ENCODE assay signal across 12 cellular contexts in genomic region chr22:50085211-50085999, GRCh38. TPM values are rescaled to one million over a fixed set of nuclear protein-coding genes. Genes with fewer than 3 reads are reported as not detected.
A peak's percentile ranks its signal among the peaks of the same experiment; 100 is the strongest.
DNase-seq lines count a peak whose midpoint lies in the region; ATAC-seq, FAIRE-seq and TF ChIP-seq lines count a peak whose summit lies in the region.
"Had no signal": no experiment of that assay in that cellular context is flagged by ENCODE, and none has a peak within 500 bp of the region (broad histone marks: within the 10 kb centered on the region; RNA-seq: fewer than 3 reads in every experiment).

Gene MLC1, minus strand, starts transcription at chr22:50085426. Its CDS starts 524 bp downstream, at chr22:50084902.

- H3K9me3 Mint-ChIP-seq in activated CD4-positive, alpha-beta T cell treated with anti-CD3 and anti-CD28 coated beads for 36 hours (ENCODE audit: low read depth) = peaks cover 11% of the 10 kb centered on the region
- H3K9me3 Mint-ChIP-seq in activated CD4-positive, alpha-beta T cell treated with anti-CD3 and anti-CD28 coated beads, Interleukin-2, amount 10 ng/mL, durations not matched to agents 7 days and 5 days = peaks cover 23% of the 10 kb centered on the region

- H4K20me1 ChIP-seq in H1 (replicated peaks in 1 of 2; ENCODE audit: control insufficient read depth in 1 of 2, insufficient read depth in 2 of 2, low read length in 2 of 2) = no peaks in the 10 kb centered on the region

- no peaks in the 10 kb centered on the region for H3K23me2 ChIP-seq in H1 (ENCODE audit: low read depth, low read length)

- 0 out of 2 replicates have a peak within 1 kb of the TSS, but pooled peaks have one; percentile 88 for H2BK15ac ChIP-seq in H1 (ENCODE audit: low read length)

- peak within 1 kb of the TSS; percentile 3 for H3K4me3 Mint-ChIP-seq in activated CD4-positive, alpha-beta T cell treated with anti-CD3 and anti-CD28 coated beads for 36 hours
- no peak within 1 kb of the TSS for H3K4me3 Mint-ChIP-seq in activated CD4-positive, alpha-beta T cell treated with anti-CD3 and anti-CD28 coated beads, Interleukin-2, amount 10 ng/mL, durations not matched to agents 7 days and 5 days

- no peak within 1 kb of the TSS for H3K4me3 ChIP-seq in H1 (ENCODE audit: extremely low read depth in 1 of 4, insufficient read depth in 2 of 4, low read depth in 3 of 4, low read length in 4 of 4)
- H3K4me3 ChIP-seq in MG63 = no peak within 1 kb of the TSS
- H3K4me3 ChIP-seq: lung had no signal

- H3K27ac ChIP-seq in H1 (ENCODE audit: low read depth, low read length) = no peak within 1 kb of the TSS

- no peak within 1 kb of the TSS; the same call in 1 of the 2 replicates for H4K8ac ChIP-seq in H1 (ENCODE audit: extremely low read depth, insufficient read depth, low read length)

- no peak within 1 kb of the TSS for H2BK20ac ChIP-seq in H1 (ENCODE audit: low read length)

- H2AK5ac ChIP-seq in H1 (ENCODE audit: low read depth, low read length) = no peak within 1 kb of the TSS

- DNase-seq in activated CD4-positive, alpha-beta T cell treated with anti-CD3 and anti-CD28 coated beads for 36 hours = peak; percentile 28
- no peak for DNase-seq in activated CD4-positive, alpha-beta T cell treated with anti-CD3 and anti-CD28 coated beads, Interleukin-2, amount 10 ng/mL, durations not matched to agents 7 days and 5 days
- DNase-seq in SKM-1 treated with dmso at 0.1 percent for 144 hours (lab: John Stamatoyannopoulos, UW; ENCODE audit: unreplicated experiment) = peak; percentile 86
- DNase-seq in H1 (ENCODE audit: low read depth in 1 of 2, low spot score in 2 of 2) = no peak
- DNase-seq in sciatic nerve (ENCODE audit: low spot score) = no peak
- no peak for DNase-seq in HT-29 (ENCODE audit: low spot score)
- no peak for DNase-seq in MG63
- DNase-seq: SK-N-SH had no signal

- no peak within 1 kb of the TSS for H3K4ac ChIP-seq in H1 (replicated peaks; ENCODE audit: insufficient read length, low read depth, low read length)

- H2AFZ ChIP-seq in H1 (ENCODE audit: low read length) = peak within 1 kb of the TSS; percentile 75; the same call in 1 of the 2 replicates

- CTCF ChIA-PET in activated CD4-positive, alpha-beta T cell treated with anti-CD3 and anti-CD28 coated beads for 36 hours (lab: Charles Lee) = interaction anchor here (0.7 to 1.8 kb wide), 6 partner anchors 10 to 322 kb away, joined by 3 to 5 read pairs (median 4); no protein-coding TSS in a partner anchor
- CTCF ChIA-PET in activated CD4-positive, alpha-beta T cell treated with anti-CD3 and anti-CD28 coated beads, Interleukin-2, amount 10 ng/mL, durations not matched to agents 7 days and 5 days (lab: Charles Lee) = interaction anchor here (0.9 to 1.5 kb wide), 2 partner anchors 55 to 146 kb away, joined by 3 to 4 read pairs; no protein-coding TSS in a partner anchor
- CTCF ChIA-PET in H1 (lab: Charles Lee; ENCODE audit: partially characterized antibody) = interaction anchor here (0.8 to 2.4 kb wide), 6 partner anchors 11 to 153 kb away, joined by 3 to 9 read pairs (median 3); no protein-coding TSS in a partner anchor

- H3K27me3 ChIP-seq in H1 (replicated peaks in 1 of 4; ENCODE audit: control insufficient read depth in 3 of 4, extremely low read depth in 1 of 4, insufficient read depth in 3 of 4, low read length in 3 of 4) = no peaks in the 10 kb centered on the region; a peak in 2 of 7 replicates
- H3K27me3 ChIP-seq in MG63 = no peaks in the 10 kb centered on the region

- no peak within 1 kb of the TSS for H2BK5ac ChIP-seq in H1 (ENCODE audit: low read depth, low read length)

- no peak for TF ChIP-seq POLR2A in H1 (IDR thresholded peaks at IDR 0.05; ENCODE audit: control extremely low read depth in 1 of 2, low read depth in 2 of 2, low read length in 2 of 2)

- intact Hi-C loops in activated CD4-positive, alpha-beta T cell treated with anti-CD3 and anti-CD28 coated beads for 36 hours (cut with DNase I, micrococcal nuclease) = no loop called here
- intact Hi-C loops in sciatic nerve (cut with DNase I) = no loop called here

- TF ChIP-seq RAD21 in H1 (IDR thresholded peaks at IDR 0.05 in 1 of 2, conservative IDR thresholded peaks at IDR 0.05 in 1 of 2; ENCODE audit: low read depth in 2 of 2, low read length in 2 of 2) = no peak

- H3K9ac ChIP-seq in H1 (replicated peaks in 1 of 4; ENCODE audit: extremely low read depth in 1 of 4, low read depth in 3 of 4, low read length in 3 of 4) = no peak within 1 kb of the TSS
- H3K9ac ChIP-seq: SK-N-SH had no signal

- no peak within 1 kb of the TSS for H3K18ac ChIP-seq in H1 (ENCODE audit: extremely low read depth, low read length)

- H3K36me3 Mint-ChIP-seq in activated CD4-positive, alpha-beta T cell treated with anti-CD3 and anti-CD28 coated beads for 36 hours (ENCODE audit: low read depth) = peaks cover 4% of the 10 kb centered on the region
- H3K36me3 Mint-ChIP-seq in activated CD4-positive, alpha-beta T cell treated with anti-CD3 and anti-CD28 coated beads, Interleukin-2, amount 10 ng/mL, durations not matched to agents 7 days and 5 days (ENCODE audit: low read depth) = peaks cover 7% of the 10 kb centered on the region

- H3K23ac ChIP-seq in H1 (ENCODE audit: insufficient read length) = no peak within 1 kb of the TSS

- H3K9me3 ChIP-seq in H1 (ENCODE audit: insufficient read depth in 2 of 2, low read depth in 1 of 2, low read length in 1 of 2) (peaks cover 0 to 7% of the 10 kb centered on the region in 2 experiments; a peak in 1 of 4 replicates), MG63 (no peaks in the 10 kb centered on the region)
- H3K9me3 ChIP-seq: SK-N-SH had no signal

- FAIRE-seq in H1 (lab: Jason Lieb, UNC) = peak; percentile 63
- FAIRE-seq: A204.1, GM18507 had no signal

- H3K27ac Mint-ChIP-seq in activated CD4-positive, alpha-beta T cell treated with anti-CD3 and anti-CD28 coated beads for 36 hours = peak within 1 kb of the TSS; percentile 3
- no peak within 1 kb of the TSS for H3K27ac Mint-ChIP-seq in activated CD4-positive, alpha-beta T cell treated with anti-CD3 and anti-CD28 coated beads, Interleukin-2, amount 10 ng/mL, durations not matched to agents 7 days and 5 days

- peak within 1 kb of the TSS; percentile 41 to 55; a peak in 3 of 4 replicates for H3K4me2 ChIP-seq in H1 (ENCODE audit: insufficient read depth in 1 of 2, low read depth in 2 of 2, low read length in 2 of 2)
- H3K4me2 ChIP-seq: SK-N-SH had no signal

- 69% methylated on average over 28 of the region's 30 CpGs; no CpG with 5 or more reads in 1 of the 2 experiments for WGBS in H1 (ENCODE audit: extremely low coverage in 1 of 2, insufficient coverage in 1 of 2, insufficient read length in 1 of 2, insufficient replicate concordance in 2 of 2, low coverage in 1 of 2, low lambda C conversion rate in 2 of 2, missing lambda C conversion rate in 1 of 2), 2 experiments

- no peak within 1 kb of the TSS for H3K14ac ChIP-seq in H1 (ENCODE audit: insufficient read length)

- peaks cover 0 to 14% (median 7%) of the 10 kb centered on the region in 4 experiments; a peak in 5 of 7 replicates for H3K4me1 ChIP-seq in H1 (replicated peaks in 1 of 4; ENCODE audit: control insufficient read depth in 3 of 4, insufficient read depth in 4 of 4, low read length in 3 of 4)

- H3K56ac ChIP-seq in H1 (replicated peaks; ENCODE audit: insufficient read length, low read depth, low read length) = no peak within 1 kb of the TSS

- H3K36me3 ChIP-seq in H1 (ENCODE audit: control insufficient read depth in 2 of 4, insufficient read depth in 4 of 4, low read length in 3 of 4) (no peaks in the 10 kb centered on the region), MG63 (no peaks in the 10 kb centered on the region)

- no peak for TF ChIP-seq EP300 in H1 (IDR thresholded peaks at IDR 0.05; ENCODE audit: borderline replicate concordance in 1 of 2, low read depth in 2 of 2, low read length in 2 of 2)

- no peak within 1 kb of the TSS for H2BK120ac ChIP-seq in H1 (replicated peaks; ENCODE audit: low read depth, low read length)

- peaks cover 31% of the 10 kb centered on the region for H3K27me3 Mint-ChIP-seq in activated CD4-positive, alpha-beta T cell treated with anti-CD3 and anti-CD28 coated beads for 36 hours
- H3K27me3 Mint-ChIP-seq in activated CD4-positive, alpha-beta T cell treated with anti-CD3 and anti-CD28 coated beads, Interleukin-2, amount 10 ng/mL, durations not matched to agents 7 days and 5 days = peaks cover 10% of the 10 kb centered on the region

- peak; percentile 70 for ATAC-seq in activated CD4-positive, alpha-beta T cell treated with anti-CD3 and anti-CD28 coated beads for 36 hours
- ATAC-seq in sciatic nerve (peak; percentile 22), GM19351 (IDR thresholded peaks at IDR 0.05; ENCODE audit: unreplicated experiment) (no peak)

- no peak within 1 kb of the TSS for H4K5ac ChIP-seq in H1 (ENCODE audit: insufficient read length, low read depth, low read length)

- H4K91ac ChIP-seq in H1 (replicated peaks; ENCODE audit: insufficient read length, low read length) = no peak within 1 kb of the TSS

- peaks cover 12% of the 10 kb centered on the region for H3K4me1 Mint-ChIP-seq in activated CD4-positive, alpha-beta T cell treated with anti-CD3 and anti-CD28 coated beads for 36 hours
- peaks cover 2% of the 10 kb centered on the region for H3K4me1 Mint-ChIP-seq in activated CD4-positive, alpha-beta T cell treated with anti-CD3 and anti-CD28 coated beads, Interleukin-2, amount 10 ng/mL, durations not matched to agents 7 days and 5 days

- no peaks in the 10 kb centered on the region for H3K79me2 ChIP-seq in H1 (ENCODE audit: control insufficient read depth in 1 of 2, insufficient read depth in 2 of 2, low read length in 2 of 2)

- no peak within 1 kb of the TSS; the same call in 1 of the 2 replicates for H2BK12ac ChIP-seq in H1 (ENCODE audit: low read depth, low read length)

- POLR2A ChIA-PET in activated CD4-positive, alpha-beta T cell treated with anti-CD3 and anti-CD28 coated beads for 36 hours (lab: Charles Lee) = interaction anchor here (0.6 kb wide), 1 partner anchor 50 kb away, joined by 4 read pairs; no protein-coding TSS in a partner anchor
- POLR2A ChIA-PET in activated CD4-positive, alpha-beta T cell treated with anti-CD3 and anti-CD28 coated beads, Interleukin-2, amount 10 ng/mL, durations not matched to agents 7 days and 5 days (lab: Charles Lee) = no interaction called here
- POLR2A ChIA-PET in H1 (lab: Charles Lee; ENCODE audit: partially characterized antibody) = interaction anchor here (1.2 to 1.5 kb wide), 2 partner anchors 11 to 162 kb away, joined by 3 read pairs; no protein-coding TSS in a partner anchor

- TF ChIP-seq CTCF in H1 (IDR thresholded peaks at IDR 0.05; ENCODE audit: control extremely low read depth in 1 of 3, insufficient read depth in 1 of 3, low read depth in 1 of 3, low read length in 3 of 3) = no peak

- no peaks in the 10 kb centered on the region for H3K79me1 ChIP-seq in H1 (ENCODE audit: low read depth, low read length)

RNA-seq across cellular contexts. Expression of gene MLC1, which starts in this region (rescaled TPM):
- total RNA-seq in activated CD4-positive, alpha-beta T cell treated with anti-CD3 and anti-CD28 coated beads for 36 hours = not detected
- total RNA-seq in activated CD4-positive, alpha-beta T cell treated with anti-CD3 and anti-CD28 coated beads, Interleukin-2, amount 10 ng/mL, durations not matched to agents 7 days and 5 days = under 1 TPM; 0.25 to 0.83 TPM
- not detected in 2 replicates for total RNA-seq in H1 (2021; fragmentation: NEBNext Ultra II Directional; extraction: Animal tissue kit (Norgen Biotek cat#: 25700))
- 0.17 and 0.20 TPM in 2 replicates for polyA plus RNA-seq in H1 (2011; rRNA removed)
- 0.12 TPM for polyA plus RNA-seq in H1 (2011; cell fraction: cytosol; rRNA removed)
- 0.34 TPM for polyA plus RNA-seq in H1 (2011; cell fraction: nucleus; rRNA removed)
- 0.09 to 0.28 TPM (median 0.19 TPM) in 3 of 4 replicates, not detected in the other for polyA plus RNA-seq in H1 (2012, experiment 1 of 2)
- 0.08 TPM for polyA plus RNA-seq in H1 (2012, experiment 2 of 2)
- polyA plus RNA-seq in H1 (2013, experiment 1 of 2) = 0.08 TPM
- 0.09 TPM for polyA plus RNA-seq in H1 (2013, experiment 2 of 2)
- polyA minus RNA-seq in H1 (2011; rRNA and poly(A)+ RNA removed) = 0.29 and 0.44 TPM in 2 replicates
- not detected for polyA minus RNA-seq in H1 (2011; cell fraction: cytosol; rRNA and poly(A)+ RNA removed)
- polyA minus RNA-seq in H1 (2011; cell fraction: nucleus; rRNA and poly(A)+ RNA removed) = not detected
- total RNA-seq in sciatic nerve = 0.45 TPM
- not detected in 2 replicates for total RNA-seq in HT-29 (2014; rRNA removed; shearing (Covaris generic))
- not detected in 2 replicates for total RNA-seq in MG63 (2014; rRNA removed; shearing (Covaris generic); ENCODE audit: low replicate concordance)
- polyA plus RNA-seq: SK-N-SH had no signal

Comparison
In these comparisons a context has a peak if more than half of its experiments do, and no peak if none do; other contexts are left out.
1. Peak in DNase-seq and ATAC-seq in activated CD4-positive, alpha-beta T cell treated with anti-CD3 and anti-CD28 coated beads for 36 hours; RNA of the gene not detected or under 1 TPM.
2. Peak in ATAC-seq in sciatic nerve; RNA of the gene not detected or under 1 TPM.